Comparison of ENCODE assay signal across 8 cellular contexts in genomic region chr2:39059366-39059952, GRCh38.
DNase-seq lines count a peak whose midpoint lies in the region; ATAC-seq, FAIRE-seq and TF ChIP-seq lines count a peak whose summit lies in the region.

No MANE protein-coding gene starts in this region.

- no peaks in the 10 kb centered on the region for H3K36me3 Mint-ChIP-seq in endothelial cell (ENCODE audit: low read depth, unreplicated experiment)

- ATAC-seq in GM19397 (IDR thresholded peaks at IDR 0.05; ENCODE audit: unreplicated experiment): no peak
- no peak for ATAC-seq in GM19023 (IDR thresholded peaks at IDR 0.05; ENCODE audit: unreplicated experiment)

- H3K4me1 Mint-ChIP-seq in endothelial cell (ENCODE audit: unreplicated experiment): no peaks in the 10 kb centered on the region

- TF ChIP-seq CTCF in endothelial cell (IDR thresholded peaks at IDR 0.05; ENCODE audit: unreplicated experiment): peak; percentile 85

- peaks cover 39% of the 10 kb centered on the region for H3K4me1 ChIP-seq in Karpas-422 (ENCODE audit: low read length)

- H3K27me3 Mint-ChIP-seq in endothelial cell (ENCODE audit: unreplicated experiment): no peaks in the 10 kb centered on the region

- H3K9ac ChIP-seq in Karpas-422 (ENCODE audit: low read length): no peak overlapping the region

- H3K4me2 ChIP-seq in Karpas-422 (ENCODE audit: low read depth, low read length, poor library complexity, severe bottlenecking): no peak overlapping the region

- FAIRE-seq in RCC 7860 (lab: Jason Lieb, UNC): peak; percentile 91

- no peak overlapping the region for H3K27ac Mint-ChIP-seq in endothelial cell (ENCODE audit: unreplicated experiment)

- H3K27ac ChIP-seq in Karpas-422 (ENCODE audit: low read length): peak overlapping the region; percentile 47

- H2AFZ ChIP-seq in Karpas-422 (ENCODE audit: low read length): no peak overlapping the region

- H4K20me1 ChIP-seq in Karpas-422 (ENCODE audit: insufficient read depth, low read depth, low read length): no peaks in the 10 kb centered on the region

- H3K79me2 ChIP-seq in Karpas-422 (ENCODE audit: low read length): peaks cover 77% of the 10 kb centered on the region

- H3K9me3 ChIP-seq in Karpas-422 (ENCODE audit: low read length): no peaks in the 10 kb centered on the region

- no peaks in the 10 kb centered on the region for H3K9me3 Mint-ChIP-seq in endothelial cell (ENCODE audit: unreplicated experiment)

- H3K4me3 ChIP-seq in Karpas-422 (ENCODE audit: low read length): no peak overlapping the region

- H3K9me2 ChIP-seq in Karpas-422 (replicated peaks; ENCODE audit: insufficient read depth, low read length): no peaks in the 10 kb centered on the region

- H3K4me3 Mint-ChIP-seq in endothelial cell (ENCODE audit: unreplicated experiment): no peak overlapping the region

- H3K27me3 ChIP-seq in Karpas-422 (ENCODE audit: low read length): no peaks in the 10 kb centered on the region

- peak; percentile 49 for DNase-seq in EH (ENCODE audit: low read depth)
- peak; percentile 90 for DNase-seq in Karpas-422
- DNase-seq in RCC 7860 (ENCODE audit: low spot score): peak; percentile 49
- DNase-seq in endothelial cell (ENCODE audit: low spot score): no peak
- DNase-seq in non-pigmented ciliary epithelial cell (ENCODE audit: low read depth): peak; percentile 18
- DNase-seq in activated effector memory CD4-positive, alpha-beta T cell treated with anti-CD3 and anti-CD28 coated beads, Interleukin-2, amount 50 U/mL, for 16 hours: no peak

- peaks cover 25% of the 10 kb centered on the region; the same call in 1 of the 2 replicates for H3K36me3 ChIP-seq in Karpas-422 (ENCODE audit: insufficient read depth, low read length)

Comparison
In these comparisons a context has a peak if more than half of its experiments do, and no peak if none do; other contexts are left out.
1. DNase-seq: peak in EH (single experiment), Karpas-422 (single experiment), RCC 7860 (single experiment) and non-pigmented ciliary epithelial cell (single experiment); none in endothelial cell (single experiment) and activated effector memory CD4-positive, alpha-beta T cell treated with anti-CD3 and anti-CD28 coated beads, Interleukin-2, amount 50 U/mL, for 16 hours (single experiment).